ENCODE assay signal across 8 cellular contexts in the genomic region with DNA sequence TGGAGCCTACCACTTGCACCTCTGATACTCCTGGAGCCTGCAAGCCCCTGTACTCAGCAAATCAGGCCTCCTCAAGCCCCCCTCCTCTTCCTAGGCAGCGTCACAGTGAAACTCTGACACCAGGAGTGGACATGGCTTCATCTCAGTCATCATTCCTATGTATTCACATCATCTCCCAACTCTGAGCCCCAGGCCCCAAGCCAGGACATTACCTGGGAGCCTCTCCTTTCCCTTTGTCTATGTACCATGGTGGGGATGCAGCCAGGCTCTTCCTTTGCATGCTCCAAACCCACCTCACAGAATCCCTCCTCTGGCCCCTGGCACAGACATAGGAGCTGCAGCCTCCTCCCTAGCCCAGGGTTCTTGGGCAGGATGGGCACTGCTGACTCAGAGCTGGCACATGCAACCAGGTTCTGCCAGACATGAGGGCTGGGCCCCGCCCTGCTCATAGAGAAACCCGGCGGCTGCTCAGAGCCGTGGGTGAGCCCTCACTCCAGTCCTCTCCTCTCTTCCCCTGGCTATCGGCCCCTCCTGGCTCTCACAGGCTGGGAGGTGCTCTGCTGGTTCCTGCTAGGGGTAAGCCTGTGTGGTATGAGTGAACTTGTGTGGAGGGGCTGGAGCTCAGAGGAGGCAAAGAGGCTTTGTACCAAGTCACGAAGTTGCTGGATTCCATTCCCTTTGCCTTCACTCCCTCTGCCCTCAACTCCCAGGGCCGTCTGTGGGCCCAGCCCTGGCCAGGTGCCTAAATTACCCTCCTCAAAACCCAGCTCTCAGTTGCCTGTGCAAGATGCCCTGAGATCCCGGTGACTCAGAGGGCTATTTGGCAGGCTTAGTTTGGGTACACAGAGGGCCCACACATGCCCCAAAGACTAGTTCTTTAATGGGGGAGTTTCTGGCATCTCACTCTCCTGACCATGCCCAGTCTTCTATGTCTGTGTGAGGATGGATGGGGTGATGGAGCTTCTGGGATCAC. TPM values are rescaled to one million over a fixed set of nuclear protein-coding genes. Genes with fewer than 3 reads are reported as not detected.
DNase-seq lines count a peak whose midpoint lies in the region; ATAC-seq and TF ChIP-seq lines count a peak whose summit lies in the region.

No MANE protein-coding gene starts in this region.

- peaks cover 4% of the 10 kb centered on the region for H3K27me3 ChIP-seq in CD4-positive, alpha-beta T cell (ENCODE audit: control insufficient read depth, insufficient read depth, low read length)
- H3K27me3 ChIP-seq in upper lobe of right lung, result no peaks in the 10 kb centered on the region

- no peak overlapping the region for H3K27ac ChIP-seq in CD4-positive, alpha-beta T cell (ENCODE audit: low read depth, low read length)
- peak overlapping the region; percentile 99 for H3K27ac ChIP-seq in RWPE1
- H3K27ac ChIP-seq in upper lobe of right lung, result peak overlapping the region; percentile 91

- H3K27me3 Mint-ChIP-seq in CD4-positive, alpha-beta T cell, result peaks cover 13% of the 10 kb centered on the region
- H3K27me3 Mint-ChIP-seq in brain, result peaks cover 41% of the 10 kb centered on the region

- no peaks in the 10 kb centered on the region for H3K36me3 ChIP-seq in upper lobe of right lung

- TF ChIP-seq POLR2A in GM18505 (IDR thresholded peaks at IDR 0.05; ENCODE audit: borderline replicate concordance, extremely low read depth, insufficient read depth, insufficient read length), result no peak

- H3K4me1 ChIP-seq in upper lobe of right lung, result peaks cover 19% of the 10 kb centered on the region

- DNase-seq in CD4-positive, alpha-beta T cell, result peak in 8 of 10 experiments; percentile 38 to 67 (median 51)
- DNase-seq in RWPE1 (ENCODE audit: low spot score) (peak; percentile 81), mesenteric fat pad (ENCODE audit: low spot score) (peak; percentile 91), upper lobe of right lung (peak; percentile 89), NCI-H82 treated with DMSO at 0.1 percent for 48 hours (lab: John Stamatoyannopoulos, UW; ENCODE audit: unreplicated experiment) (no peak), inferior parietal cortex (ENCODE audit: extremely low spot score) (no peak)

- POLR2A ChIA-PET in CD4-positive, alpha-beta T cell (lab: Charles Lee), result interaction anchor here (1.0 to 1.6 kb wide), 2 partner anchors 8 to 9 kb away, joined by 3 to 4 read pairs; a partner anchor contains a TSS
- POLR2A ChIA-PET in RWPE1 (lab: Yijun Ruan, JAX; ENCODE audit: low non-redundant PET), result no interaction called here

- intact Hi-C loops in CD4-positive, alpha-beta T cell (cut with DNase I, micrococcal nuclease), result no loop called here
- intact Hi-C loops in upper lobe of right lung (cut with DNase I), result no loop called here

- ATAC-seq in CD4-positive, alpha-beta T cell (ENCODE audit: poor library complexity), result peak; percentile 73
- ATAC-seq in upper lobe of right lung (peak; percentile 78), GM18505 (IDR thresholded peaks at IDR 0.05; ENCODE audit: unreplicated experiment) (no peak)

- no peaks in the 10 kb centered on the region for H3K9me3 ChIP-seq in CD4-positive, alpha-beta T cell (ENCODE audit: control insufficient read depth, low read length)
- H3K9me3 ChIP-seq in upper lobe of right lung, result no peaks in the 10 kb centered on the region

- H3K4me3 ChIP-seq in upper lobe of right lung, result no peak overlapping the region

- no peaks in the 10 kb centered on the region for H3K9me3 Mint-ChIP-seq in CD4-positive, alpha-beta T cell
- H3K9me3 Mint-ChIP-seq in brain, result peaks cover 0 to 3% (median 0%) of the 10 kb centered on the region in 5 experiments

- no peak for TF ChIP-seq CTCF in CD4-positive, alpha-beta T cell (IDR thresholded peaks at IDR 0.05)
- TF ChIP-seq CTCF in RWPE1 (conservative IDR thresholded peaks at IDR 0.05; ENCODE audit: low read depth), result no peak
- no peak for TF ChIP-seq CTCF in brain (conservative IDR thresholded peaks at IDR 0.05)
- no peak for TF ChIP-seq CTCF in upper lobe of right lung (IDR thresholded peaks at IDR 0.05)

- H3K4me1 Mint-ChIP-seq in CD4-positive, alpha-beta T cell (ENCODE audit: low read depth), result peaks cover 19% of the 10 kb centered on the region
- H3K4me1 Mint-ChIP-seq in brain, result peaks cover 30% of the 10 kb centered on the region

- H3K36me3 Mint-ChIP-seq in CD4-positive, alpha-beta T cell (ENCODE audit: low read depth), result no peaks in the 10 kb centered on the region
- H3K36me3 Mint-ChIP-seq in brain, result no peaks in the 10 kb centered on the region

- H3K4me3 Mint-ChIP-seq in CD4-positive, alpha-beta T cell, result peak overlapping the region; percentile 76
- peak overlapping the region; percentile 65 to 89 (median 74) for H3K4me3 Mint-ChIP-seq in brain

- H3K27ac Mint-ChIP-seq in CD4-positive, alpha-beta T cell, result peak overlapping the region; percentile 58
- H3K27ac Mint-ChIP-seq in brain, result peak overlapping the region; percentile 35 to 95 (median 87)

- CTCF ChIA-PET in CD4-positive, alpha-beta T cell (lab: Charles Lee), result interaction anchor here (0.9 to 1.4 kb wide), 3 partner anchors 8 to 57 kb away, joined by 3 to 9 read pairs (median 4); a partner anchor contains a TSS
- CTCF ChIA-PET in RWPE1 (lab: Yijun Ruan, JAX), result no interaction called here

RNA-seq across cellular contexts. Expression of a gene that starts 1.9 kb away (rescaled TPM):
- total RNA-seq in CD4-positive, alpha-beta T cell, result 10 to 100 TPM; 67.0 to 69.8 TPM
- polyA plus RNA-seq in brain (ENCODE audit: insufficient read depth, low read depth, low replicate concordance), result 11.8 TPM
- total RNA-seq in mesenteric fat pad (18.5 TPM), upper lobe of right lung (32.2 TPM)

RNA-seq across cellular contexts. Expression of a gene that starts 7.7 kb away (rescaled TPM):
- 1 to 10 TPM; 4.4 to 5.1 TPM for total RNA-seq in CD4-positive, alpha-beta T cell
- 0.19 TPM for polyA plus RNA-seq in brain (ENCODE audit: insufficient read depth, low read depth, low replicate concordance)
- total RNA-seq in mesenteric fat pad (1.9 TPM), upper lobe of right lung (2.7 TPM)

RNA-seq across cellular contexts. Expression of a gene that starts 40.7 kb away (rescaled TPM):
- total RNA-seq in CD4-positive, alpha-beta T cell, result 10 to 100 TPM; 23.2 to 24.4 TPM
- 5.1 TPM for polyA plus RNA-seq in brain (ENCODE audit: insufficient read depth, low read depth, low replicate concordance)
- 4.3 TPM for total RNA-seq in mesenteric fat pad
- total RNA-seq in upper lobe of right lung, result 8.9 TPM

Comparison
In these comparisons a context has a peak if more than half of its experiments do, and no peak if none do; other contexts are left out.
1. DNase-seq: peak in CD4-positive, alpha-beta T cell (8 of 10), RWPE1 (single experiment), mesenteric fat pad (single experiment) and upper lobe of right lung (single experiment); none in NCI-H82 treated with DMSO at 0.1 percent for 48 hours (single experiment) and inferior parietal cortex (single experiment).